ENCODE assay signal across 7 cellular contexts in the genomic region with DNA sequence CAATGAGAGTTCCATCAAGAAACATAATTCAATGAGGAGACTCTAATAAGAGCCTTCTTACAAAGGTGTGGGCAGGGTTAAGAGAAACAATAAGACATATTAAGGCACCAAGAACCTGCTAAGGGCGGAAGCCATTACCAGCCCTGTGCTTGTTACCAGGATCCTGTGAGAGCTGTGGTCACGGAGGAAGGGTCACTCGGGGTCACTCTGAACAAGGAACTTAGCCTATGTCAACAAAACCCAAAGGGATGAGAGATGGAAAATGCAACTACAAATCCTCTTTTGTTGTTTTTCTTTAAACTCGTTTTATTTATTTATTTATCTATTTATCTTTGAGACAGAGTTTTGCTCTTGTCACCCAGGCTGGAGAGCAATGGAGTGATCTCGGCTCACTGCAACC.
"Had no signal": no experiment of that assay in that cellular context is flagged by ENCODE, and none has a peak within 500 bp of the region (broad histone marks: within the 10 kb centered on the region; RNA-seq: fewer than 3 reads in every experiment).

No MANE protein-coding gene starts in this region.

- H3K27me3 Mint-ChIP-seq: IgD-negative memory B cell had no signal

- H3K27ac Mint-ChIP-seq: GM23338, H9, IgD-negative memory B cell had no signal

- H3K4me3 Mint-ChIP-seq: GM23338, H9, IgD-negative memory B cell had no signal

- H3K4me1 Mint-ChIP-seq: GM23338, IgD-negative memory B cell had no signal

- H2AFZ ChIP-seq: GM23338 had no signal

- H3K4me3 ChIP-seq: GM23338 had no signal

- H3K9me3 Mint-ChIP-seq: IgD-negative memory B cell had no signal

- H3K4me2 ChIP-seq: GM23338 had no signal

- ATAC-seq: GM23338 had no signal

- DNase-seq: H9, HCEC 1CT, KBM-7 had no signal

- FAIRE-seq: H1, H54 had no signal
